ENCODE assay signal across 28 cellular contexts in genomic region chr16:30456302-30456701, GRCh38. TPM values are rescaled to one million over a fixed set of nuclear protein-coding genes. Genes with fewer than 3 reads are reported as not detected.
DNase-seq lines count a peak whose midpoint lies in the region; ATAC-seq, FAIRE-seq and TF ChIP-seq lines count a peak whose summit lies in the region.
"Had no signal": no experiment of that assay in that cellular context is flagged by ENCODE, and none has a peak within 500 bp of the region (broad histone marks: within the 10 kb centered on the region; RNA-seq: fewer than 3 reads in every experiment).

No MANE protein-coding gene starts in this region.

- H3K27me3 Mint-ChIP-seq in CD4-positive, CD25-positive, alpha-beta regulatory T cell = no peaks in the 10 kb centered on the region

- H3K79me1 ChIP-seq in neuronal stem cell (ENCODE audit: low read depth, low read length) = no peaks in the 10 kb centered on the region

- TF ChIP-seq RAD21 in GM12878 (IDR thresholded peaks at IDR 0.05; ENCODE audit: insufficient read depth, low read depth, low read length) = no peak

- no peak overlapping the region for H3K23ac ChIP-seq in neuronal stem cell (ENCODE audit: low read depth, low read length, poor library complexity)

- H3K36me3 ChIP-seq in CD4-positive, CD25-positive, alpha-beta regulatory T cell (ENCODE audit: control insufficient read depth, insufficient read depth, low read length) = no peaks in the 10 kb centered on the region
- H3K36me3 ChIP-seq in KMS-11 (ENCODE audit: insufficient read depth) (no peaks in the 10 kb centered on the region), GM12878 (ENCODE audit: control insufficient read depth in 2 of 2, insufficient read depth in 2 of 2, low read length in 1 of 2) (no peaks in the 10 kb centered on the region), neuronal stem cell (replicated peaks in 1 of 2; ENCODE audit: control insufficient read depth in 2 of 2, insufficient read depth in 2 of 2, low read length in 2 of 2) (no peaks in the 10 kb centered on the region)

- H2BK120ac ChIP-seq in neuronal stem cell (ENCODE audit: low read depth, low read length) = no peak overlapping the region

- H2BK15ac ChIP-seq in neuronal stem cell (ENCODE audit: low read length) = no peak overlapping the region

- no peak for DNase-seq in activated CD4-positive, CD25-positive, alpha-beta regulatory T cell (lab: John Stamatoyannopoulos, UW)
- no peak for DNase-seq in CD4-positive, CD25-positive, alpha-beta regulatory T cell
- DNase-seq in GM12878 (ENCODE audit: low read depth, low spot score) = no peak
- DNase-seq in neuronal stem cell (ENCODE audit: low spot score) = no peak
- no peak for DNase-seq in cortex of kidney (lab: John Stamatoyannopoulos, UW)
- DNase-seq in activated gamma-delta T cell (lab: John Stamatoyannopoulos, UW) = no peak
- DNase-seq: activated CD4-positive, alpha-beta T cell treated with anti-CD3 and anti-CD28 coated beads, Interleukin-2, amount 50 U/mL, for 4 hours; amygdala; dermis blood vessel endothelial cell; DND-41; NCI-H1092; NCI-H1930; NCI-H2227 treated with DMSO at 0.1 percent for 48 hours; NCI-H774; occipital lobe; OCI-M1; Right ventricle myocardium superior; small intestine; stimulated activated CD4-positive, alpha-beta T cell treated with anti-CD3 and anti-CD28 coated beads, Interleukin-2, amount 100 ng/mL, for 24 hours; stimulated activated naive CD4-positive, alpha-beta T cell treated with Interleukin-2 at 50 U/mL for 16 hours; SW 1271; trophoblast cell had no signal

- peak overlapping the region in 1 of 4 donors; percentile 67 for H3K4me3 Mint-ChIP-seq in CD4-positive, CD25-positive, alpha-beta regulatory T cell

- peaks cover 27% of the 10 kb centered on the region for H3K4me1 ChIP-seq in CD4-positive, CD25-positive, alpha-beta regulatory T cell (ENCODE audit: control insufficient read depth, insufficient read depth, low read length, poor library complexity, severe bottlenecking)
- peaks cover 57% of the 10 kb centered on the region for H3K4me1 ChIP-seq in KMS-11 (ENCODE audit: low read depth, poor library complexity, severe bottlenecking)
- H3K4me1 ChIP-seq in GM12878 (ENCODE audit: control insufficient read depth, insufficient read depth, low read length) = peaks cover 52% of the 10 kb centered on the region
- no peaks in the 10 kb centered on the region for H3K4me1 ChIP-seq in neuronal stem cell (ENCODE audit: control insufficient read depth in 2 of 2, insufficient read depth in 1 of 2, low read depth in 1 of 2, low read length in 2 of 2)

- H3K18ac ChIP-seq in neuronal stem cell (ENCODE audit: low read length) = no peak overlapping the region

- POLR2A ChIA-PET in GM12878 (lab: Charles Lee) = interaction anchor here (0.5 to 10.6 kb wide), 10 partner anchors 9 to 138 kb away, joined by 3 to 367 read pairs (median 12); partner anchors contain the start of genes DCTPP1, ITGAL, SEPHS2 and ZNF747

- in situ Hi-C loops in GM12878 (cut with MboI) = loop anchor here (25.0 kb wide), 1 partner anchor 1431 kb away; no protein-coding TSS in a partner anchor

- H2BK5ac ChIP-seq in neuronal stem cell (ENCODE audit: low read length) = no peak overlapping the region

- CTCF ChIA-PET in GM12878 (lab: Yijun Ruan, JAX) = interaction anchor here (1.4 to 7.8 kb wide), 11 partner anchors 9 to 142 kb away, joined by 3 to 125 read pairs (median 9); partner anchors contain the start of genes DCTPP1, ITGAL, SEPHS2 and ZNF747

- peak; percentile 7 to 17 for ATAC-seq in activated CD4-positive, CD25-positive, alpha-beta regulatory T cell treated with anti-CD3 and anti-CD28 coated beads, Interleukin-2, amount 50 U/mL, for 24 hours
- no peak for ATAC-seq in CD4-positive, CD25-positive, alpha-beta regulatory T cell (ENCODE audit: low read depth in 2 of 2)
- ATAC-seq in GM12878 = peak; percentile 39

- 0% methylated on average over 1 of the region's 1 CpG for WGBS in GM12878 (ENCODE audit: insufficient coverage, insufficient replicate concordance, low lambda C conversion rate, missing lambda C conversion rate)
- no CpG with 5 or more reads among the region's 1 CpG for WGBS in neuronal stem cell (ENCODE audit: extremely low coverage in 2 of 2, insufficient read length in 2 of 2, insufficient replicate concordance in 1 of 2), 2 donors

- H3K4me2 ChIP-seq in KMS-11 = peak overlapping the region; percentile 27; the same call in 1 of the 2 replicates
- H3K4me2 ChIP-seq in GM12878 (ENCODE audit: control insufficient read depth, insufficient read depth) = peak overlapping the region; percentile 49
- H3K4me2 ChIP-seq in neuronal stem cell (ENCODE audit: insufficient read depth, low read length, poor library complexity, severe bottlenecking) = no peak overlapping the region

- no peak overlapping the region for H2BK12ac ChIP-seq in neuronal stem cell (ENCODE audit: low read length)

- peaks cover 11 to 56% (median 25%) of the 10 kb centered on the region in 4 donors for H3K4me1 Mint-ChIP-seq in CD4-positive, CD25-positive, alpha-beta regulatory T cell

- no peaks in the 10 kb centered on the region for H3K9me3 ChIP-seq in CD4-positive, CD25-positive, alpha-beta regulatory T cell (ENCODE audit: control insufficient read depth in 2 of 2, low read length in 2 of 2)
- H3K9me3 ChIP-seq in GM12878 (replicated peaks; ENCODE audit: control insufficient read depth, insufficient read depth, low read length) (no peaks in the 10 kb centered on the region), neuronal stem cell (replicated peaks in 1 of 2; ENCODE audit: control insufficient read depth in 2 of 2, insufficient read depth in 1 of 2, low read depth in 1 of 2, low read length in 2 of 2) (no peaks in the 10 kb centered on the region)

- TF ChIP-seq EP300 in GM12878 (IDR thresholded peaks at IDR 0.05; ENCODE audit: borderline replicate concordance in 1 of 2, control insufficient read depth in 1 of 2, low read depth in 2 of 2, low read length in 2 of 2) = no peak

- no peaks in the 10 kb centered on the region for H3K36me3 Mint-ChIP-seq in CD4-positive, CD25-positive, alpha-beta regulatory T cell

- no peak overlapping the region for H3K4me3 ChIP-seq in CD4-positive, CD25-positive, alpha-beta regulatory T cell (ENCODE audit: low read depth, low read length)
- no peak overlapping the region for H3K4me3 ChIP-seq in KMS-11 (IDR thresholded peaks at IDR 0.05; ENCODE audit: insufficient read depth, low read depth, low read length)
- H3K4me3 ChIP-seq in GM12878 = no peak overlapping the region
- no peak overlapping the region for H3K4me3 ChIP-seq in neuronal stem cell (ENCODE audit: low read length in 2 of 2)

- H3K9ac ChIP-seq in KMS-11 (no peak overlapping the region), GM12878 (ENCODE audit: control insufficient read depth, insufficient read depth, low read length) (no peak overlapping the region; the same call in 1 of the 2 replicates), neuronal stem cell (ENCODE audit: low read depth, low read length, poor library complexity) (no peak overlapping the region)

- H3K27me3 ChIP-seq in CD4-positive, CD25-positive, alpha-beta regulatory T cell (ENCODE audit: control insufficient read depth, insufficient read depth, low read length) = no peaks in the 10 kb centered on the region
- H3K27me3 ChIP-seq in KMS-11 (ENCODE audit: insufficient read depth, low read depth) = no peaks in the 10 kb centered on the region
- no peaks in the 10 kb centered on the region for H3K27me3 ChIP-seq in GM12878 (replicated peaks in 1 of 2; ENCODE audit: control insufficient read depth in 2 of 2, insufficient read depth in 2 of 2, low read length in 1 of 2)
- H3K27me3 ChIP-seq in neuronal stem cell (ENCODE audit: control insufficient read depth in 3 of 3, insufficient read depth in 3 of 3, low read depth in 1 of 3, low read length in 3 of 3) = peaks cover 0 to 31% (median 0%) of the 10 kb centered on the region in 3 experiments

- intact Hi-C loops in GM12878 (cut with micrococcal nuclease; ENCODE audit: unreplicated experiment) = no loop called here

- H3K14ac ChIP-seq in neuronal stem cell (ENCODE audit: low read length) = no peak overlapping the region

- TF ChIP-seq CTCF in KMS-11 (conservative IDR thresholded peaks at IDR 0.05; ENCODE audit: low read depth, low read length) = no peak
- TF ChIP-seq CTCF in GM12878 (IDR thresholded peaks at IDR 0.05 in 2 of 3, conservative IDR thresholded peaks at IDR 0.05 in 1 of 3; ENCODE audit: control insufficient read depth in 2 of 3, extremely low read depth in 1 of 3, insufficient read depth in 1 of 3, low read depth in 3 of 3, low read length in 3 of 3) = no peak

- no peaks in the 10 kb centered on the region for H4K20me1 ChIP-seq in KMS-11 (ENCODE audit: insufficient read depth)
- H4K20me1 ChIP-seq in GM12878 (ENCODE audit: control insufficient read depth, insufficient read depth) = no peaks in the 10 kb centered on the region

- no TSS peak for BruUV-seq in GM12878 (replicated peaks; lab: Mats Ljungman, UMichigan)

- SMC1A ChIA-PET in GM12878 (lab: Charles Lee; ENCODE audit: uncharacterized antibody, unreplicated experiment) = interaction anchor here (0.6 to 19.4 kb wide), 10 partner anchors 9 to 102 kb away, joined by 3 to 431 read pairs (median 8); partner anchors contain the start of genes DCTPP1, ITGAL, SEPHS2 and ZNF747

- no peak overlapping the region for H4K8ac ChIP-seq in neuronal stem cell (ENCODE audit: low read depth, low read length)

- H2AFZ ChIP-seq in KMS-11 (ENCODE audit: low read depth) (peak overlapping the region; percentile 11; the same call in 1 of the 2 replicates), GM12878 (ENCODE audit: control insufficient read depth, low read depth, low read length) (no peak overlapping the region), neuronal stem cell (ENCODE audit: low read length) (no peak overlapping the region)

- no peak overlapping the region for H2AK5ac ChIP-seq in neuronal stem cell (ENCODE audit: low read depth, low read length)

- no peaks in the 10 kb centered on the region for H3K79me2 ChIP-seq in KMS-11 (ENCODE audit: insufficient read depth, low read depth)
- H3K79me2 ChIP-seq in GM12878 (ENCODE audit: control insufficient read depth, insufficient read depth, low read length) = no peaks in the 10 kb centered on the region

- peak; percentile 23 for FAIRE-seq in GM12878 (lab: Jason Lieb, UNC)
- FAIRE-seq: endothelial cell of umbilical vein, H1, small intestine had no signal

- TF ChIP-seq POLR2A in GM12878 (IDR thresholded peaks at IDR 0.05; ENCODE audit: low read depth, low read length) = no peak

- RAD21 ChIA-PET in GM12878 (lab: Charles Lee; ENCODE audit: unreplicated experiment) = interaction anchor here (0.7 to 8.5 kb wide), 13 partner anchors 11 to 172 kb away, joined by 3 to 307 read pairs (median 4); partner anchors contain the start of genes DCTPP1, ITGAL, SEPHS2 and ZNF747

- H3K27ac ChIP-seq in CD4-positive, CD25-positive, alpha-beta regulatory T cell (ENCODE audit: insufficient read depth, low read length, poor library complexity, severe bottlenecking) = no peak overlapping the region
- H3K27ac ChIP-seq in KMS-11 (0 out of 2 replicates have a peak overlapping the region, but pooled peaks have one; percentile 3), GM12878 (ENCODE audit: control insufficient read depth, insufficient read depth) (peak overlapping the region; percentile 71), neuronal stem cell (replicated peaks; ENCODE audit: low read length) (no peak overlapping the region)

- no peak overlapping the region for H4K91ac ChIP-seq in neuronal stem cell (ENCODE audit: low read depth, low read length, poor library complexity)

- no peak overlapping the region for H3K4ac ChIP-seq in neuronal stem cell (ENCODE audit: low read length)

- no peaks in the 10 kb centered on the region for H3K9me3 Mint-ChIP-seq in CD4-positive, CD25-positive, alpha-beta regulatory T cell

- H3K27ac Mint-ChIP-seq in CD4-positive, CD25-positive, alpha-beta regulatory T cell = peak overlapping the region; percentile 31 to 96 (median 84)

RNA-seq across cellular contexts. Expression of gene SEPHS2, which starts 10.6 kb away (rescaled TPM):
- 26.0 TPM for total RNA-seq in CD4-positive, CD25-positive, alpha-beta regulatory T cell
- 10 to 100 TPM; 76.4 to 89.8 (median 81.5) TPM for polyA plus RNA-seq in CD4-positive, CD25-positive, alpha-beta regulatory T cell
- total RNA-seq in GM12878 (2013; cell fraction: nucleolus; rRNA removed) = 4.6 and 5.1 TPM in 2 replicates
- total RNA-seq in GM12878 (2014; rRNA removed) (33.5 and 40.8 TPM in 2 replicates), GM12878 (2014; rRNA removed; fragmentation: Illumina TruSeq; extraction: Trizol) (36.3 and 38.9 TPM in 2 replicates), GM12878 (2021) (85.9 and 86.2 TPM in 2 replicates)
- polyA plus RNA-seq in GM12878 (2011; ENCODE audit: low read depth) = 46.2 TPM
- polyA plus RNA-seq in GM12878 (2011; rRNA removed) (94.3 and 102 TPM in 2 replicates), GM12878 (2014; fragmentation: Illumina TruSeq; extraction: Trizol) (69.9 and 80.6 TPM in 2 replicates), GM12878 (2014; fragmentation: Nextera tagmentation; extraction: Ambion mirVana) (10 to 100 TPM; 21.6 to 37.4 TPM), GM12878 (2014; rRNA removed) (76.4 and 76.5 TPM in 2 replicates), GM12878 (2016; fragmentation: Nextera tagmentation; extraction: Ambion mirVana) (10 to 100 TPM; 75.9 to 99.8 TPM)
- 64.9 and 80.5 TPM in 2 replicates for polyA plus RNA-seq in GM12878 (2011; cell fraction: cytosol; rRNA removed)
- 68.9 and 74.4 TPM in 2 replicates for polyA plus RNA-seq in GM12878 (2011; cell fraction: nucleus; rRNA removed)
- polyA plus RNA-seq in GM12878 (2012) = 46.0 and 51.9 TPM in 2 replicates
- polyA minus RNA-seq in GM12878 (2011; rRNA and poly(A)+ RNA removed) = 74.6 and 82.6 TPM in 2 replicates
- 21.4 and 26.2 TPM in 2 replicates for polyA minus RNA-seq in GM12878 (2011; cell fraction: cytosol; rRNA and poly(A)+ RNA removed)
- polyA minus RNA-seq in GM12878 (2011; cell fraction: nucleus; rRNA and poly(A)+ RNA removed) = 38.2 and 47.7 TPM in 2 replicates
- 18.2 TPM for polyA plus RNA-seq in neuronal stem cell (2013, experiment 1 of 2)
- polyA plus RNA-seq in neuronal stem cell (2013, experiment 2 of 2) = 19.5 TPM

RNA-seq across cellular contexts. Expression of gene ITGAL, which starts 16.2 kb away (rescaled TPM):
- total RNA-seq in CD4-positive, CD25-positive, alpha-beta regulatory T cell = 393 TPM
- 100 to 1,000 TPM; 106 to 155 (median 116) TPM for polyA plus RNA-seq in CD4-positive, CD25-positive, alpha-beta regulatory T cell
- total RNA-seq in GM12878 (2013; cell fraction: nucleolus; rRNA removed) = 150 and 164 TPM in 2 replicates
- 62.8 and 91.0 TPM in 2 replicates for total RNA-seq in GM12878 (2014; rRNA removed)
- 56.2 and 65.6 TPM in 2 replicates for total RNA-seq in GM12878 (2014; rRNA removed; fragmentation: Illumina TruSeq; extraction: Trizol)
- 170 TPM in 2 replicates for total RNA-seq in GM12878 (2021)
- polyA plus RNA-seq in GM12878 (2011; ENCODE audit: low read depth) = 33.4 TPM
- 73.8 and 97.2 TPM in 2 replicates for polyA plus RNA-seq in GM12878 (2011; rRNA removed)
- polyA plus RNA-seq in GM12878 (2011; cell fraction: cytosol; rRNA removed) = 104 and 127 TPM in 2 replicates
- 199 and 213 TPM in 2 replicates for polyA plus RNA-seq in GM12878 (2011; cell fraction: nucleus; rRNA removed)
- 64.4 and 120 TPM in 2 replicates for polyA plus RNA-seq in GM12878 (2012)
- 140 and 185 TPM in 2 replicates for polyA plus RNA-seq in GM12878 (2014; fragmentation: Illumina TruSeq; extraction: Trizol)
- polyA plus RNA-seq in GM12878 (2014; fragmentation: Nextera tagmentation; extraction: Ambion mirVana) = 10 to 100 TPM; 10.7 to 12.1 TPM
- polyA plus RNA-seq in GM12878 (2014; rRNA removed) = 96.5 and 104 TPM in 2 replicates
- 100 to 1,000 TPM; 109 to 111 TPM for polyA plus RNA-seq in GM12878 (2016; fragmentation: Nextera tagmentation; extraction: Ambion mirVana)
- polyA minus RNA-seq in GM12878 (2011; rRNA and poly(A)+ RNA removed) = 106 and 131 TPM in 2 replicates
- polyA minus RNA-seq in GM12878 (2011; cell fraction: cytosol; rRNA and poly(A)+ RNA removed) = 80.5 and 81.6 TPM in 2 replicates
- 99.7 and 175 TPM in 2 replicates for polyA minus RNA-seq in GM12878 (2011; cell fraction: nucleus; rRNA and poly(A)+ RNA removed)
- 0.08 TPM for polyA plus RNA-seq in neuronal stem cell (2013, experiment 1 of 2)
- 0.17 TPM for polyA plus RNA-seq in neuronal stem cell (2013, experiment 2 of 2)
- total RNA-seq: dermis blood vessel endothelial cell, endothelial cell of umbilical vein, H1, LHCN-M2, lung microvascular endothelial cell had no signal
- polyA plus RNA-seq: endothelial cell of umbilical vein, H1 had no signal

RNA-seq across cellular contexts. Expression of gene DCTPP1, which starts 26.5 kb away (rescaled TPM):
- total RNA-seq in CD4-positive, CD25-positive, alpha-beta regulatory T cell = 20.1 TPM
- polyA plus RNA-seq in CD4-positive, CD25-positive, alpha-beta regulatory T cell = 100 to 1,000 TPM in 3 of 4 donors, 10 to 100 TPM in 1; 93.5 to 110 (median 103) TPM
- total RNA-seq in GM12878 (2013; cell fraction: nucleolus; rRNA removed) = 7.6 and 7.8 TPM in 2 replicates
- 82.2 and 93.4 TPM in 2 replicates for total RNA-seq in GM12878 (2014; rRNA removed)
- total RNA-seq in GM12878 (2014; rRNA removed; fragmentation: Illumina TruSeq; extraction: Trizol) = 64.3 and 72.1 TPM in 2 replicates
- 151 and 157 TPM in 2 replicates for total RNA-seq in GM12878 (2021)
- 46.9 TPM for polyA plus RNA-seq in GM12878 (2011; ENCODE audit: low read depth)
- polyA plus RNA-seq in GM12878 (2011; rRNA removed) = 142 and 183 TPM in 2 replicates
- 179 and 225 TPM in 2 replicates for polyA plus RNA-seq in GM12878 (2011; cell fraction: cytosol; rRNA removed)
- 72.2 and 89.4 TPM in 2 replicates for polyA plus RNA-seq in GM12878 (2011; cell fraction: nucleus; rRNA removed)
- polyA plus RNA-seq in GM12878 (2012) = 52.7 and 68.5 TPM in 2 replicates
- polyA plus RNA-seq in GM12878 (2014; fragmentation: Illumina TruSeq; extraction: Trizol) = 88.1 and 117 TPM in 2 replicates
- polyA plus RNA-seq in GM12878 (2014; fragmentation: Nextera tagmentation; extraction: Ambion mirVana) = 100 to 1,000 TPM in 1 of 2 experiments, 10 to 100 TPM in 1; 76.6 to 162 TPM
- 173 and 179 TPM in 2 replicates for polyA plus RNA-seq in GM12878 (2014; rRNA removed)
- 100 to 1,000 TPM; 255 to 266 TPM for polyA plus RNA-seq in GM12878 (2016; fragmentation: Nextera tagmentation; extraction: Ambion mirVana)
- 47.4 and 64.3 TPM in 2 replicates for polyA minus RNA-seq in GM12878 (2011; rRNA and poly(A)+ RNA removed)
- polyA minus RNA-seq in GM12878 (2011; cell fraction: cytosol; rRNA and poly(A)+ RNA removed) = 30.2 and 34.3 TPM in 2 replicates
- 10.6 and 17.2 TPM in 2 replicates for polyA minus RNA-seq in GM12878 (2011; cell fraction: nucleus; rRNA and poly(A)+ RNA removed)
- 46.0 TPM for polyA plus RNA-seq in neuronal stem cell (2013, experiment 1 of 2)
- 43.9 TPM for polyA plus RNA-seq in neuronal stem cell (2013, experiment 2 of 2)

RNA-seq across cellular contexts. Expression of gene ZNF771, which starts 48.9 kb away (rescaled TPM):
- 2.3 TPM for total RNA-seq in CD4-positive, CD25-positive, alpha-beta regulatory T cell
- polyA plus RNA-seq in CD4-positive, CD25-positive, alpha-beta regulatory T cell = 1 to 10 TPM; 1.7 to 3.8 (median 3.3) TPM
- total RNA-seq in GM12878 (2013; cell fraction: nucleolus; rRNA removed) = 5.1 and 6.2 TPM in 2 replicates
- total RNA-seq in GM12878 (2014; rRNA removed) = 4.9 and 6.2 TPM in 2 replicates
- 1.7 and 2.2 TPM in 2 replicates for total RNA-seq in GM12878 (2014; rRNA removed; fragmentation: Illumina TruSeq; extraction: Trizol)
- 5.2 and 5.4 TPM in 2 replicates for total RNA-seq in GM12878 (2021)
- polyA plus RNA-seq in GM12878 (2011; ENCODE audit: low read depth) = 0.71 TPM
- 1.9 and 2.3 TPM in 2 replicates for polyA plus RNA-seq in GM12878 (2011; rRNA removed)
- 3.3 and 6.3 TPM in 2 replicates for polyA plus RNA-seq in GM12878 (2011; cell fraction: cytosol; rRNA removed)
- polyA plus RNA-seq in GM12878 (2011; cell fraction: nucleus; rRNA removed) = 4.5 and 5.1 TPM in 2 replicates
- 1.7 and 1.9 TPM in 2 replicates for polyA plus RNA-seq in GM12878 (2012)
- polyA plus RNA-seq in GM12878 (2014; fragmentation: Illumina TruSeq; extraction: Trizol) = 0.62 and 1.0 TPM in 2 replicates
- 1 to 10 TPM in 1 of 2 experiments, under 1 TPM in 1; 0.98 to 2.0 TPM for polyA plus RNA-seq in GM12878 (2014; fragmentation: Nextera tagmentation; extraction: Ambion mirVana)
- polyA plus RNA-seq in GM12878 (2014; rRNA removed) = 5.1 and 6.9 TPM in 2 replicates
- 1 to 10 TPM; 5.7 to 7.6 TPM for polyA plus RNA-seq in GM12878 (2016; fragmentation: Nextera tagmentation; extraction: Ambion mirVana)
- 3.1 and 3.5 TPM in 2 replicates for polyA minus RNA-seq in GM12878 (2011; rRNA and poly(A)+ RNA removed)
- polyA minus RNA-seq in GM12878 (2011; cell fraction: cytosol; rRNA and poly(A)+ RNA removed) = 1.9 and 4.7 TPM in 2 replicates
- polyA minus RNA-seq in GM12878 (2011; cell fraction: nucleus; rRNA and poly(A)+ RNA removed) = 3.6 and 5.5 TPM in 2 replicates
- polyA plus RNA-seq in neuronal stem cell (2013, experiment 1 of 2) = 7.5 TPM
- 7.0 TPM for polyA plus RNA-seq in neuronal stem cell (2013, experiment 2 of 2)

Comparison
In these comparisons a context has a peak if more than half of its experiments do, and no peak if none do; other contexts are left out.
1. ATAC-seq: peak in activated CD4-positive, CD25-positive, alpha-beta regulatory T cell treated with anti-CD3 and anti-CD28 coated beads, Interleukin-2, amount 50 U/mL, for 24 hours (2 of 2) and GM12878 (single experiment); none in CD4-positive, CD25-positive, alpha-beta regulatory T cell (0 of 2).
2. H3K27ac ChIP-seq: peak in KMS-11 (single experiment) and GM12878 (single experiment); none in CD4-positive, CD25-positive, alpha-beta regulatory T cell (single experiment) and neuronal stem cell (single experiment).